ENCODE assay signal across 8 cellular contexts in the genomic region with DNA sequence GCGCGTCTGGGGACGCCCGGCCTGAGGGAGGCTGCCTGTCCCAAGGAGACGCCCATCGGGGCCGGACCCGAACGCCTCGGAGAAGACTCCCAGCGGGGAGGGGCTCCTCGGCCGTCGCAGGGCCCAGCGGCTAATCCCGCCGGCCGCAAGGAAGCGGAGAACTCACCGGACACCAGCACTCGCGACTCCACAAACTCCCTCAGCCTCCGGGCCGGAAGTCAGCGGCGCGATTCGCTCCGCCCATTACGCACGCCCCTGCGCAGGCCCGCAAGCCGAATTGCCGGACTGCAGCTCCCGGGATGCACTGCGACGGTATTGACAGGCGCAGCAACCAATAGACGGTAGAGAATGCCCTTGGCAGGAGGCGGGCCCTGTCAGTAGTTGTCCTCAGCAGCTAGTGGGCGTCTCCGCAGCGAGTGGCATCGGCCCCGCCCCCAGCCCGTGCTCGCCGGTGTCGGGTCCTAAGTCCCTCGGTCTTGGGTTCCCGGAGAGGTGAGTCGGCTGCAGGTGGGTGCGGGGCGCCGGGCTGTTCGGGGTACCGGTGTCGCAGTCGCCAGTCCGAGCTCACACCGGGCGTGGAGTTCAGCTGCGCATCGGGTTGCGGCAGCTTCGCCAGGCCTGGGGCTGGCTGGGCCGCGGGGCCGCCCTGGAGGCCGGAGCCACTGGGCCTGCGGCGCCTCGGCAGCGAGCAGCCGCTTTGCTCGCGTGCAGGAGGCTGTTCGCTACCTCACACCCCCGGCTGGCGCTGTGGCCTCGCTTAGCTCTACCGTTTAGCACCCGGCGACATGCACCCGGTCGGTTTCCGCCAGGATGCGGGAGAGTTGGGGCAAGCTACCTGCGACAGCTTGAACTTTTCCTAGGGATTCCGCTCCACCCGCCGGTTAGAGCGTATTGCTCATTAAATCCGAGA. TPM values are rescaled to one million over a fixed set of nuclear protein-coding genes. Genes with fewer than 3 reads are reported as not detected.
A peak's percentile ranks its signal among the peaks of the same experiment; 100 is the strongest.
DNase-seq lines count a peak whose midpoint lies in the region; ATAC-seq and TF ChIP-seq lines count a peak whose summit lies in the region.

A gene (plus strand): TSS at position 437 of the 910 bp plus-strand sequence. CDS start 790 bp downstream, outside the sequence.
A gene (minus strand): TSS at position 226 of the 910 bp plus-strand sequence. CDS start 3,447 bp downstream, outside the sequence.

- peak; percentile 100 for DNase-seq in GM13976 (ENCODE audit: low spot score)
- DNase-seq in NCI-H146 treated with DMSO at 0.1 percent for 48 hours (lab: John Stamatoyannopoulos, UW; ENCODE audit: unreplicated experiment), result peak; percentile 99
- DNase-seq in amniotic stem cell (lab: John Stamatoyannopoulos, UW), result peak; percentile 97
- DNase-seq in left ventricle myocardium inferior, result peak; percentile 98
- peak; percentile 99 for DNase-seq in prostate gland (ENCODE audit: low spot score)

- ATAC-seq in HG02870 (IDR thresholded peaks at IDR 0.05; ENCODE audit: unreplicated experiment), result peak; percentile 97

- peaks cover 46% of the 10 kb centered on the region for H3K9me3 ChIP-seq in left ventricle myocardium inferior (replicated peaks)
- H3K9me3 ChIP-seq in prostate gland, result no peaks in the 10 kb centered on the region

- H3K27me3 ChIP-seq in left ventricle myocardium inferior (ENCODE audit: low read depth) (no peaks in the 10 kb centered on the region), prostate gland (replicated peaks; ENCODE audit: insufficient read depth) (no peaks in the 10 kb centered on the region)

- H3K4me1 ChIP-seq in left ventricle myocardium inferior (peaks cover 47% of the 10 kb centered on the region), prostate gland (replicated peaks) (no peaks in the 10 kb centered on the region), urinary bladder (ENCODE audit: insufficient read depth) (no peaks in the 10 kb centered on the region)

- TF ChIP-seq CTCF in GM13976 (IDR thresholded peaks at IDR 0.05; ENCODE audit: borderline replicate concordance, control extremely low read depth, extremely low read depth, insufficient read depth, missing control alignments) (no peak), left ventricle myocardium inferior (IDR thresholded peaks at IDR 0.05; ENCODE audit: borderline replicate concordance) (no peak), prostate gland (IDR thresholded peaks at IDR 0.05) (peak in 2 of 4 experiments; percentile 23 to 36)

- H3K4me3 ChIP-seq in left ventricle myocardium inferior (peak within 1 kb of the TSS; percentile 92), prostate gland (peak within 1 kb of the TSS; percentile 57 to 65), urinary bladder (ENCODE audit: low read depth, low read length) (peak within 1 kb of the TSS; percentile 83)

- H3K36me3 ChIP-seq in left ventricle myocardium inferior (peaks cover 60% of the 10 kb centered on the region), prostate gland (peaks cover 0 to 19% of the 10 kb centered on the region in 2 donors), urinary bladder (ENCODE audit: insufficient read depth) (peaks cover 4% of the 10 kb centered on the region)

- 1% methylated on average over 75 of the region's 95 CpGs for WGBS in prostate gland
- under 1% methylated on average over 95 of the region's 95 CpGs for WGBS in urinary bladder

- in situ Hi-C loops in GM13976 (cut with MboI; ENCODE audit: low sequenced_read_pairs, unreplicated experiment), result no loop called here

- H3K27ac ChIP-seq in left ventricle myocardium inferior (replicated peaks) (peak within 1 kb of the TSS; percentile 94), prostate gland (peak within 1 kb of the TSS; percentile 68 to 70), urinary bladder (ENCODE audit: low read depth) (peak within 1 kb of the TSS; percentile 61)

- intact Hi-C loops in T-helper 1 cell treated with Interleukin-12 subunit alpha and Interleukin-12 subunit beta and Interleukin-4 antibody, amounts not matched to agents 30 ng/mL and 1 ng/mL, for 36 hours (cut with micrococcal nuclease), result loop anchor here (1.0 kb wide), 10 partner anchors 43 to 377 kb away; a partner anchor contains a TSS
- intact Hi-C loops in left ventricle myocardium inferior (cut with micrococcal nuclease) (no loop called here), prostate gland (cut with DNase I) (loop anchor here (2.0 to 10.0 kb wide), 2 partner anchors 58 to 96 kb away; a partner anchor contains a TSS)

- peak; percentile 67 for TF ChIP-seq POLR2A in prostate gland (IDR thresholded peaks at IDR 0.05)

RNA-seq across cellular contexts. Expression of the first gene that starts in this region (rescaled TPM):
- 11.3 and 12.6 TPM in 2 replicates for total RNA-seq in T-helper 1 cell treated with Interleukin-12 subunit alpha and Interleukin-12 subunit beta and Interleukin-4 antibody, amounts not matched to agents 30 ng/mL and 1 ng/mL, for 36 hours
- total RNA-seq in left ventricle myocardium inferior (10.1 TPM), prostate gland (10 to 100 TPM; 11.2 to 19.8 TPM), urinary bladder (5.9 TPM)
- polyA plus RNA-seq in urinary bladder, result 15.9 TPM

RNA-seq across cellular contexts. Expression of the second gene that starts in this region (rescaled TPM):
- 18.8 and 22.1 TPM in 2 replicates for total RNA-seq in T-helper 1 cell treated with Interleukin-12 subunit alpha and Interleukin-12 subunit beta and Interleukin-4 antibody, amounts not matched to agents 30 ng/mL and 1 ng/mL, for 36 hours
- total RNA-seq in left ventricle myocardium inferior (5.9 TPM), prostate gland (10 to 100 TPM; 15.2 to 17.4 TPM), urinary bladder (7.9 TPM)
- 13.7 TPM for polyA plus RNA-seq in urinary bladder

Comparison
In these comparisons a context has a peak if more than half of its experiments do, and no peak if none do; other contexts are left out.
1. Peak in every context shown above with its lines: DNase-seq, ATAC-seq, H3K4me3 ChIP-seq and H3K27ac ChIP-seq.